8 cellular contexts compared by ENCODE assay signal in the genomic region with DNA sequence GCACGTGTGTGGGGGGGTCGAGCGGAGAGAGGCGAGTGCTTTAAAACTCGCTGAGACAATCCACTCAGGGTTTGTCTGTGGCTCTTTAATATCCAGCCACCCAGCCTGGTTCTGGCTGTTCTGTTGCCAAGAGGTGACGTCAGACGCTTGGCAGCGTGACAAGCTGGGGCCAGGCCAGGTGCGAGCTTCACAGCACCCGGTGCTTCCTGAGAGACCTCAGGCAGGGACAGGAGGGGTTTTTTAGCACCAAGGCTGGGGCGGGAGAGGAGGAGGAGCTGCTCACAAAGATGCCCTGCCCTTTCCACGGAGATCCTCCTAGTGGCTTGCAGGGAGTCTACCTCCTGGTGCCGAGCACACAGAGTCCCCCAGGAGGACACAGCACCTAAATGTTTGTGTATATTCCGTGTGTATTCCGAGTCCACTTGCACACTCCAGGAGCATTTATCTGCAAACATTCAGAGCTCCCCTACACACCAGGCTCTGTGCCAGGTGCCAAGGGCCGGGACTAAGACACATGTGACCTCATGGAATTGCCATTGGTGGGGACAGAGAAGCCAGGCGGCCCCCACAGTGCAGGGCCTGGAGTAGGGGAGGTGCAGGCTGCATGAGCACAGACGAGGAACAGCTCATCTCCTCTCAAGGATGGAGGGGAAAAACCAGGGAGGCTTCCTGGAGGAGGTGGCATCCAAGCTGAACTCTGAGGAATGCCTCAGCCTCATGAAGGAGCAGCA.
DNase-seq lines count a peak whose midpoint lies in the region; ATAC-seq and TF ChIP-seq lines count a peak whose summit lies in the region.

No MANE protein-coding gene starts in this region.

- DNase-seq in Right ventricle myocardium superior (peak; percentile 80), right atrium auricular region (ENCODE audit: low spot score) (no peak), Panc1 (ENCODE audit: low read depth, low spot score) (no peak), cardiac muscle cell (ENCODE audit: low read depth in 1 of 2, low spot score in 1 of 2) (peak; percentile 17 to 37), superior temporal gyrus (ENCODE audit: extremely low spot score) (peak; percentile 76), CD1c-positive myeloid dendritic cell (ENCODE audit: extremely low spot score) (no peak), MV-4-11 (lab: John Stamatoyannopoulos, UW) (no peak)

- TF ChIP-seq CTCF in right atrium auricular region (IDR thresholded peaks at IDR 0.05) (no peak), Panc1 (IDR thresholded peaks at IDR 0.05) (no peak), cardiac muscle cell (IDR thresholded peaks at IDR 0.05; ENCODE audit: low read depth, low read length) (no peak)

- in situ Hi-C loops in Panc1 (cut with HindIII; ENCODE audit: low pct_unique_long_range_greater_than_20kb, low sequenced_read_pairs) = no loop called here

- H3K4me3 ChIP-seq in right atrium auricular region = no peak overlapping the region
- H3K4me3 ChIP-seq in Panc1 (ENCODE audit: low read depth in 2 of 2, low read length in 2 of 2) = no peak overlapping the region
- no peak overlapping the region for H3K4me3 ChIP-seq in cardiac muscle cell

- POLR2A ChIA-PET in Panc1 (lab: Charles Lee) = no interaction called here

- H3K36me3 ChIP-seq in right atrium auricular region = no peaks in the 10 kb centered on the region
- H3K36me3 ChIP-seq in Panc1 (ENCODE audit: control insufficient read depth, insufficient read depth, low read length) = no peaks in the 10 kb centered on the region
- H3K36me3 ChIP-seq in cardiac muscle cell = no peaks in the 10 kb centered on the region

- BruUV-seq in Panc1 (replicated peaks; lab: Mats Ljungman, UMichigan) = no TSS peak

- H3K9me3 ChIP-seq in right atrium auricular region (no peaks in the 10 kb centered on the region), Panc1 (ENCODE audit: control insufficient read depth, insufficient read depth, low read depth, low read length) (no peaks in the 10 kb centered on the region), cardiac muscle cell (ENCODE audit: low read depth) (no peaks in the 10 kb centered on the region)

- ATAC-seq in Right ventricle myocardium superior (ENCODE audit: poor library complexity) = peak; percentile 95
- ATAC-seq in Panc1 = peak; percentile 42; the same call in 1 of the 2 replicates
- ATAC-seq in GM18907 (IDR thresholded peaks at IDR 0.05; ENCODE audit: unreplicated experiment) = no peak

- intact Hi-C loops in Right ventricle myocardium superior (cut with DNase I) = no loop called here
- intact Hi-C loops in Panc1 (cut with micrococcal nuclease; ENCODE audit: unreplicated experiment) = no loop called here

- H3K4me1 ChIP-seq in right atrium auricular region (peaks cover 0 to 14% of the 10 kb centered on the region in 2 donors), Panc1 (ENCODE audit: control insufficient read depth, insufficient read depth, low read length) (no peaks in the 10 kb centered on the region), cardiac muscle cell (ENCODE audit: low read depth) (no peaks in the 10 kb centered on the region)

- CTCF ChIA-PET in Panc1 (lab: Charles Lee) = no interaction called here

- H3K27ac ChIP-seq in right atrium auricular region (no peak overlapping the region), Panc1 (ENCODE audit: low read length) (no peak overlapping the region), cardiac muscle cell (no peak overlapping the region)

- no peaks in the 10 kb centered on the region for H3K27me3 ChIP-seq in right atrium auricular region
- no peaks in the 10 kb centered on the region for H3K27me3 ChIP-seq in Panc1 (ENCODE audit: control insufficient read depth, insufficient read depth, low read length)
- no peaks in the 10 kb centered on the region for H3K27me3 ChIP-seq in cardiac muscle cell

Comparison
In these comparisons a context has a peak if more than half of its experiments do, and no peak if none do; other contexts are left out.
1. DNase-seq: peak in Right ventricle myocardium superior (single experiment), cardiac muscle cell (2 of 2) and superior temporal gyrus (single experiment); none in right atrium auricular region (single experiment), Panc1 (single experiment), CD1c-positive myeloid dendritic cell (single experiment) and MV-4-11 (single experiment).